8 cellular contexts compared by ENCODE assay signal in genomic region chr18:80034852-80035406, GRCh38. TPM values are rescaled to one million over a fixed set of nuclear protein-coding genes. Genes with fewer than 3 reads are reported as not detected.
DNase-seq lines count a peak whose midpoint lies in the region; ATAC-seq and TF ChIP-seq lines count a peak whose summit lies in the region.

No MANE protein-coding gene starts in this region.

- H3K4me3 Mint-ChIP-seq in MCF 10A (ENCODE audit: unreplicated experiment) (peak overlapping the region; percentile 92), mesothelial cell of epicardium (peak overlapping the region; percentile 86)

- no peak overlapping the region for H3K27ac ChIP-seq in ACC112 (ENCODE audit: low read depth, low read length)

- TF ChIP-seq CTCF in HFF-Myc (IDR thresholded peaks at IDR 0.05; ENCODE audit: low read depth, low read length, missing control alignments) (no peak), MCF 10A (IDR thresholded peaks at IDR 0.05; ENCODE audit: unreplicated experiment) (no peak), mesothelial cell of epicardium (IDR thresholded peaks at IDR 0.05; ENCODE audit: unreplicated experiment) (no peak)

- intact Hi-C loops in MCF 10A (cut with micrococcal nuclease), result loop anchor here (5.0 kb wide), 2 partner anchors 77 to 117 kb away; no protein-coding TSS in a partner anchor

- peaks cover 23% of the 10 kb centered on the region for H3K4me1 Mint-ChIP-seq in MCF 10A (ENCODE audit: insufficient read depth, unreplicated experiment)
- H3K4me1 Mint-ChIP-seq in mesothelial cell of epicardium, result peaks cover 25% of the 10 kb centered on the region

- CTCF ChIA-PET in MCF 10A (lab: Yijun Ruan, JAX), result interaction anchor here (0.6 to 1.9 kb wide), 8 partner anchors 25 to 107 kb away, joined by 3 to 9 read pairs (median 3); no protein-coding TSS in a partner anchor

- TSS peak; percentile 51 for BruUV-seq in MCF 10A (replicated peaks; lab: Mats Ljungman, UMichigan)

- ATAC-seq in HG02885 (IDR thresholded peaks at IDR 0.05; ENCODE audit: poor library complexity, unreplicated experiment), result no peak

- H3K4me1 ChIP-seq in ACC112 (ENCODE audit: control insufficient read depth, insufficient read depth, low read length, unreplicated experiment), result peaks cover 14% of the 10 kb centered on the region

- no peaks in the 10 kb centered on the region for H3K27me3 ChIP-seq in ACC112 (ENCODE audit: insufficient read depth, low read length)

- H3K27me3 Mint-ChIP-seq in MCF 10A (ENCODE audit: insufficient read depth, unreplicated experiment), result no peaks in the 10 kb centered on the region
- no peaks in the 10 kb centered on the region for H3K27me3 Mint-ChIP-seq in mesothelial cell of epicardium (ENCODE audit: low read depth)

- H3K27ac Mint-ChIP-seq in MCF 10A (ENCODE audit: low read depth, unreplicated experiment) (peak overlapping the region; percentile 100), mesothelial cell of epicardium (peak overlapping the region; percentile 97)

- peak overlapping the region; percentile 34 for H2AFZ ChIP-seq in ACC112 (ENCODE audit: low read length, unreplicated experiment)

- peaks cover 6% of the 10 kb centered on the region for H3K36me3 Mint-ChIP-seq in MCF 10A (ENCODE audit: insufficient read depth, unreplicated experiment)
- peaks cover 12% of the 10 kb centered on the region for H3K36me3 Mint-ChIP-seq in mesothelial cell of epicardium

- POLR2A ChIA-PET in MCF 10A (lab: Yijun Ruan, JAX), result interaction anchor here (0.7 to 5.3 kb wide), 15 partner anchors 25 to 355 kb away, joined by 3 to 113 read pairs (median 6); partner anchors contain the start of genes ADNP2 and TXNL4A

- H3K9me3 Mint-ChIP-seq in MCF 10A (ENCODE audit: unreplicated experiment) (no peaks in the 10 kb centered on the region), mesothelial cell of epicardium (no peaks in the 10 kb centered on the region)

- peak overlapping the region; percentile 80 for H3K4me3 ChIP-seq in ACC112 (ENCODE audit: low read depth, low read length)
- H3K4me3 ChIP-seq in HFF-Myc (replicated peaks; ENCODE audit: low read depth, low read length), result peak overlapping the region; percentile 86

- H3K79me2 ChIP-seq in ACC112 (ENCODE audit: control insufficient read depth, insufficient read depth, low read length, unreplicated experiment), result peaks cover 33% of the 10 kb centered on the region

- DNase-seq in HFF-Myc (ENCODE audit: extremely low read depth, low read depth), result no peak
- peak; percentile 9 for DNase-seq in MCF 10A (ENCODE audit: unreplicated experiment)
- DNase-seq in mesothelial cell of epicardium (ENCODE audit: low spot score in 2 of 2, unreplicated experiment in 2 of 2), result no peak
- DNase-seq in NCI-H2171 treated with DMSO at 0.1 percent for 48 hours (lab: John Stamatoyannopoulos, UW), result no peak
- DNase-seq in NCI-H1105 treated with DMSO at 0.1 percent for 48 hours (lab: John Stamatoyannopoulos, UW), result no peak
- DNase-seq in NCI-H2107 treated with DMSO at 0.1 percent for 48 hours (lab: John Stamatoyannopoulos, UW; ENCODE audit: unreplicated experiment), result no peak

- no peaks in the 10 kb centered on the region; the same call in 1 of the 2 replicates for H3K36me3 ChIP-seq in ACC112 (ENCODE audit: insufficient read depth, low read length)

RNA-seq across cellular contexts. Expression of gene RBFA, which starts 0.7 kb away (rescaled TPM):
- total RNA-seq in MCF 10A (2022), result 38.2 and 47.4 TPM in 2 replicates
- total RNA-seq in mesothelial cell of epicardium, result 35.3 to 38.3 TPM (median 37.5 TPM) in 3 replicates

RNA-seq across cellular contexts. Expression of gene TXNL4A, which starts 46.6 kb away (rescaled TPM):
- total RNA-seq in MCF 10A (2022) (207 and 245 TPM in 2 replicates), mesothelial cell of epicardium (77.2 to 79.9 TPM (median 79.5 TPM) in 3 replicates)
